8 cellular contexts compared by ENCODE assay signal in the genomic region with DNA sequence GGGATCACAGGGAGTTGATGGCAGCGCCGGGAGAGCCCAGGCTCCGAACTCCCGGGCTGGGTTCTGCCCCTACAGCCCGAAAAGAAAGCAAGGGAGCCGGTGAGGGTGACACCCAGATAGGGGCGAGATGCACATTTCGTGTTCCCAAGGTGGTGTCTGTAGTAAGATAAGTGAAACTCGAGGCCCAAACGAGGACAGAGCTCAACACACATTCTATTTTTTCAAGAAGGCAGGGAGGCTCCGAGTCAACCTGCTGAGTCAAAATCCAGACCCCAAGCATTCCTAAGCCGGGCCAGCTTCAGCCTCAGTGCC. TPM values are rescaled to one million over a fixed set of nuclear protein-coding genes. Genes with fewer than 3 reads are reported as not detected.
DNase-seq lines count a peak whose midpoint lies in the region; ATAC-seq and TF ChIP-seq lines count a peak whose summit lies in the region.

No MANE protein-coding gene starts in this region.

- H3K27me3 ChIP-seq in CD4-positive, CD25-positive, alpha-beta regulatory T cell (ENCODE audit: control insufficient read depth, insufficient read depth, low read length): no peaks in the 10 kb centered on the region
- no peaks in the 10 kb centered on the region for H3K27me3 ChIP-seq in HUES48 (ENCODE audit: control insufficient read depth, insufficient read depth, low read length)

- no peaks in the 10 kb centered on the region for H3K36me3 Mint-ChIP-seq in CD4-positive, CD25-positive, alpha-beta regulatory T cell
- H3K36me3 Mint-ChIP-seq in neural crest cell (ENCODE audit: low read depth): no peaks in the 10 kb centered on the region

- no peaks in the 10 kb centered on the region for H3K36me3 ChIP-seq in CD4-positive, CD25-positive, alpha-beta regulatory T cell (ENCODE audit: control insufficient read depth, insufficient read depth, low read length)
- no peaks in the 10 kb centered on the region for H3K36me3 ChIP-seq in HUES48 (ENCODE audit: control insufficient read depth, insufficient read depth, low read length)

- H3K27me3 Mint-ChIP-seq in CD4-positive, CD25-positive, alpha-beta regulatory T cell: peaks cover 4% of the 10 kb centered on the region
- H3K27me3 Mint-ChIP-seq in neural crest cell (ENCODE audit: low read depth): no peaks in the 10 kb centered on the region

- H3K9me3 ChIP-seq in CD4-positive, CD25-positive, alpha-beta regulatory T cell (ENCODE audit: control insufficient read depth in 2 of 2, low read length in 2 of 2): no peaks in the 10 kb centered on the region
- H3K9me3 ChIP-seq in HUES48 (ENCODE audit: control insufficient read depth, insufficient read depth, low read length): no peaks in the 10 kb centered on the region

- peak overlapping the region; percentile 89 for H3K27ac ChIP-seq in CD4-positive, CD25-positive, alpha-beta regulatory T cell (ENCODE audit: insufficient read depth, low read length, poor library complexity, severe bottlenecking)
- H3K27ac ChIP-seq in HUES48 (ENCODE audit: low read depth, low read length) (peak overlapping the region; percentile 92), cingulate gyrus (ENCODE audit: low read depth, low read length) (peak overlapping the region; percentile 80)

- no peaks in the 10 kb centered on the region for H3K9me3 Mint-ChIP-seq in CD4-positive, CD25-positive, alpha-beta regulatory T cell
- no peaks in the 10 kb centered on the region for H3K9me3 Mint-ChIP-seq in neural crest cell

- intact Hi-C loops in posterior cingulate gyrus (cut with DNase I): no loop called here

- DNase-seq in CD4-positive, CD25-positive, alpha-beta regulatory T cell: no peak
- DNase-seq in neural crest cell (ENCODE audit: low read depth, low spot score) (no peak), posterior cingulate gyrus (no peak), GDM1 (lab: John Stamatoyannopoulos, UW) (no peak)

- H3K9ac ChIP-seq in HUES48 (ENCODE audit: low read depth, low read length): no peak overlapping the region

- peak overlapping the region; percentile 63 for H3K4me3 ChIP-seq in CD4-positive, CD25-positive, alpha-beta regulatory T cell (ENCODE audit: low read depth, low read length)
- H3K4me3 ChIP-seq in HUES48 (ENCODE audit: low read depth, low read length): peak overlapping the region; percentile 31

- peak overlapping the region; percentile 83 to 94 (median 90) for H3K27ac Mint-ChIP-seq in CD4-positive, CD25-positive, alpha-beta regulatory T cell
- peak overlapping the region; percentile 81 for H3K27ac Mint-ChIP-seq in neural crest cell (ENCODE audit: unreplicated experiment)

- peak overlapping the region; percentile 80 to 89 (median 82) for H3K4me3 Mint-ChIP-seq in CD4-positive, CD25-positive, alpha-beta regulatory T cell
- H3K4me3 Mint-ChIP-seq in neural crest cell: peak overlapping the region; percentile 39

- peaks cover 0 to 35% (median 16%) of the 10 kb centered on the region in 4 donors for H3K4me1 Mint-ChIP-seq in CD4-positive, CD25-positive, alpha-beta regulatory T cell
- peaks cover 32% of the 10 kb centered on the region for H3K4me1 Mint-ChIP-seq in neural crest cell

- ATAC-seq in CD4-positive, CD25-positive, alpha-beta regulatory T cell (ENCODE audit: low read depth in 2 of 2): no peak
- no peak for ATAC-seq in HG03354 (IDR thresholded peaks at IDR 0.05; ENCODE audit: poor library complexity, severe bottlenecking, unreplicated experiment)
- no peak for ATAC-seq in HG02981 (IDR thresholded peaks at IDR 0.05; ENCODE audit: unreplicated experiment)

- H3K4me1 ChIP-seq in CD4-positive, CD25-positive, alpha-beta regulatory T cell (ENCODE audit: control insufficient read depth, insufficient read depth, low read length, poor library complexity, severe bottlenecking): peaks cover 22% of the 10 kb centered on the region
- peaks cover 8% of the 10 kb centered on the region for H3K4me1 ChIP-seq in HUES48 (ENCODE audit: control insufficient read depth, insufficient read depth, low read length)

- TF ChIP-seq CTCF in neural crest cell (conservative IDR thresholded peaks at IDR 0.05): no peak

RNA-seq across cellular contexts. Expression of a gene that starts 24.2 kb away (rescaled TPM):
- 79.4 TPM for total RNA-seq in CD4-positive, CD25-positive, alpha-beta regulatory T cell
- 10 to 100 TPM; 16.4 to 21.9 (median 19.0) TPM for polyA plus RNA-seq in CD4-positive, CD25-positive, alpha-beta regulatory T cell
- 72.0 and 79.9 TPM in 2 replicates for total RNA-seq in neural crest cell

RNA-seq across cellular contexts. Expression of a gene that starts 55.3 kb away (rescaled TPM):
- total RNA-seq in CD4-positive, CD25-positive, alpha-beta regulatory T cell: not detected
- polyA plus RNA-seq in CD4-positive, CD25-positive, alpha-beta regulatory T cell: under 1 TPM; 0.09 to 0.35 (median 0.17) TPM
- 0.11 TPM in 1 of 2 replicates, not detected in the other for total RNA-seq in neural crest cell
